ENCODE assay signal across 1 cellular context in the genomic region with DNA sequence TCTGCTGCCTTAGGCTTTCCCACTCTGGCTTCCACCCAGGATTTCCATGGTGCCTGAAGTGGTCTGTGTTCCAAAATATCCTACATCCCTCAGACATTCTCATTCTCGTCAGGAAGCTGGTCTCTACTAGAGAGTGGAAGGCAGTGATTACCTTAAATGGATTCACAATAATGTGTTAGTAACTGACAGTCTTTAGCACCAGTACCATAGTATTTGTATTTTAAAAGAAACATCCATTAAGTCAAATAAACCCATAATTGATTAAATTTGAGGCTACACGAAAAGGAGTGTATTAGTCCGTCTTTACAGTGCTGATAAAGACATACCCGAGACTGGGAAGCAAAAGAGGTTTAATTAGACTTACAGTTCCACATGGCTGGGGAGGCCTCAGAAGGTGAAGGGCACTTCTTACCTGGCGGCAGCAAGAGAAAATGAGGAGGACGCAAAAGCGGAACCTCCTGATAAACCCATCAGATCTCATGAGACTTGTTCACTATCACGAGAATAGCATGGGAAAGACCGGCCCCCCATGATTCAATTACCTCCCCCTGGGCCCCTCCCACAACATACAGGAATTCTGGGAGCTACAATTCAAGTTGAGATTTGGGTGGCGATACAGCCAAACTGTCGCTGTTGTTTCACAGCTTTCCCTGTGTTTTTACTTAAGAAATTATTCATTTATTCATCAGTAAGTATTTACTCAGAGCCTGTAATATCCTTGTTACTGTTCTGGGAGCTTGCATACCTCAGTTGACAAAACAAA.
TF ChIP-seq lines count a peak whose summit lies in the region.

No MANE protein-coding gene starts in this region.

TF ChIP-seq in K562, 482 proteins besides CTCF, POLR2A, EP300 and RAD21 (continued from another document and continues in another):
- TF ChIP-seq CREB3 (tag; conservative IDR thresholded peaks at IDR 0.05; ENCODE audit: low read depth), result no peak
- TF ChIP-seq, protein P1, sequence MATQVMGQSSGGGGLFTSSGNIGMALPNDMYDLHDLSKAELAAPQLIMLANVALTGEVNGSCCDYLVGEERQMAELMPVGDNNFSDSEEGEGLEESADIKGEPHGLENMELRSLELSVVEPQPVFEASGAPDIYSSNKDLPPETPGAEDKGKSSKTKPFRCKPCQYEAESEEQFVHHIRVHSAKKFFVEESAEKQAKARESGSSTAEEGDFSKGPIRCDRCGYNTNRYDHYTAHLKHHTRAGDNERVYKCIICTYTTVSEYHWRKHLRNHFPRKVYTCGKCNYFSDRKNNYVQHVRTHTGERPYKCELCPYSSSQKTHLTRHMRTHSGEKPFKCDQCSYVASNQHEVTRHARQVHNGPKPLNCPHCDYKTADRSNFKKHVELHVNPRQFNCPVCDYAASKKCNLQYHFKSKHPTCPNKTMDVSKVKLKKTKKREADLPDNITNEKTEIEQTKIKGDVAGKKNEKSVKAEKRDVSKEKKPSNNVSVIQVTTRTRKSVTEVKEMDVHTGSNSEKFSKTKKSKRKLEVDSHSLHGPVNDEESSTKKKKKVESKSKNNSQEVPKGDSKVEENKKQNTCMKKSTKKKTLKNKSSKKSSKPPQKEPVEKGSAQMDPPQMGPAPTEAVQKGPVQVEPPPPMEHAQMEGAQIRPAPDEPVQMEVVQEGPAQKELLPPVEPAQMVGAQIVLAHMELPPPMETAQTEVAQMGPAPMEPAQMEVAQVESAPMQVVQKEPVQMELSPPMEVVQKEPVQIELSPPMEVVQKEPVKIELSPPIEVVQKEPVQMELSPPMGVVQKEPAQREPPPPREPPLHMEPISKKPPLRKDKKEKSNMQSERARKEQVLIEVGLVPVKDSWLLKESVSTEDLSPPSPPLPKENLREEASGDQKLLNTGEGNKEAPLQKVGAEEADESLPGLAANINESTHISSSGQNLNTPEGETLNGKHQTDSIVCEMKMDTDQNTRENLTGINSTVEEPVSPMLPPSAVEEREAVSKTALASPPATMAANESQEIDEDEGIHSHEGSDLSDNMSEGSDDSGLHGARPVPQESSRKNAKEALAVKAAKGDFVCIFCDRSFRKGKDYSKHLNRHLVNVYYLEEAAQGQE (CRISPR knock-in tag; IDR thresholded peaks at IDR 0.05; ENCODE audit: low read depth), result no peak
- peak; percentile 70 to 87 for TF ChIP-seq HDAC1 (IDR thresholded peaks at IDR 0.05)
- no peak for TF ChIP-seq ATF3 (IDR thresholded peaks at IDR 0.05)
- TF ChIP-seq ATF3 (CRISPR knock-in tag; conservative IDR thresholded peaks at IDR 0.05), result peak; percentile 81
- TF ChIP-seq, protein P2, sequence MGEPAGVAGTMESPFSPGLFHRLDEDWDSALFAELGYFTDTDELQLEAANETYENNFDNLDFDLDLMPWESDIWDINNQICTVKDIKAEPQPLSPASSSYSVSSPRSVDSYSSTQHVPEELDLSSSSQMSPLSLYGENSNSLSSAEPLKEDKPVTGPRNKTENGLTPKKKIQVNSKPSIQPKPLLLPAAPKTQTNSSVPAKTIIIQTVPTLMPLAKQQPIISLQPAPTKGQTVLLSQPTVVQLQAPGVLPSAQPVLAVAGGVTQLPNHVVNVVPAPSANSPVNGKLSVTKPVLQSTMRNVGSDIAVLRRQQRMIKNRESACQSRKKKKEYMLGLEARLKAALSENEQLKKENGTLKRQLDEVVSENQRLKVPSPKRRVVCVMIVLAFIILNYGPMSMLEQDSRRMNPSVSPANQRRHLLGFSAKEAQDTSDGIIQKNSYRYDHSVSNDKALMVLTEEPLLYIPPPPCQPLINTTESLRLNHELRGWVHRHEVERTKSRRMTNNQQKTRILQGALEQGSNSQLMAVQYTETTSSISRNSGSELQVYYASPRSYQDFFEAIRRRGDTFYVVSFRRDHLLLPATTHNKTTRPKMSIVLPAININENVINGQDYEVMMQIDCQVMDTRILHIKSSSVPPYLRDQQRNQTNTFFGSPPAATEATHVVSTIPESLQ (CRISPR knock-in tag; IDR thresholded peaks at IDR 0.05), result peak; percentile 41; the same call in 1 of the 2 replicates
- TF ChIP-seq NONO (IDR thresholded peaks at IDR 0.05; ENCODE audit: low read depth in 2 of 2, low read length in 1 of 2), result peak in 1 of 2 experiments; percentile 87; a peak in 2 of 4 replicates
- no peak for TF ChIP-seq MEF2A (IDR thresholded peaks at IDR 0.05; ENCODE audit: control insufficient read depth, low read depth, low read length)
- TF ChIP-seq TRIM24 (IDR thresholded peaks at IDR 0.05), result no peak
- no peak for TF ChIP-seq ZNF197 (CRISPR knock-in tag; IDR thresholded peaks at IDR 0.05; ENCODE audit: low read depth)
- no peak for TF ChIP-seq ILK (tag; IDR thresholded peaks at IDR 0.05; ENCODE audit: borderline replicate concordance, low read depth)
- no peak for TF ChIP-seq ZNF780A (CRISPR knock-in tag; IDR thresholded peaks at IDR 0.05)
- peak; percentile 69 for TF ChIP-seq RBFOX2 (IDR thresholded peaks at IDR 0.05; ENCODE audit: low read depth, low read length)
- peak; percentile 75 to 85 for TF ChIP-seq MNT (conservative IDR thresholded peaks at IDR 0.05)
- 0 out of 2 replicates have a peak, but pooled peaks have one; percentile 20 for TF ChIP-seq ZNF175 (CRISPR knock-in tag; IDR thresholded peaks at IDR 0.05; ENCODE audit: low read depth)
- TF ChIP-seq, protein P3, sequence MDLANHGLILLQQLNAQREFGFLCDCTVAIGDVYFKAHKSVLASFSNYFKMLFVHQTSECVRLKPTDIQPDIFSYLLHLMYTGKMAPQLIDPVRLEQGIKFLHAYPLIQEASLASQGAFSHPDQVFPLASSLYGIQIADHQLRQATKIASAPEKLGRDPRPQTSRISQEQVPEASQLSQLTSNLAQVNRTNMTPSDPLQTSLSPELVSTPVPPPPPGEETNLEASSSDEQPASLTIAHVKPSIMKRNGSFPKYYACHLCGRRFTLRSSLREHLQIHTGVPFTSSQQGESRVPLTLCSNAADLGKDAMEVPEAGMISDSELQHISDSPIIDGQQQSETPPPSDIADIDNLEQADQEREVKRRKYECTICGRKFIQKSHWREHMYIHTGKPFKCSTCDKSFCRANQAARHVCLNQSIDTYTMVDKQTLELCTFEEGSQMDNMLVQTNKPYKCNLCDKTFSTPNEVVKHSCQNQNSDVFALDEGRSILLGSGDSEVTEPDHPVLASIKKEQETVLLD (IDR thresholded peaks at IDR 0.05), result no peak
- TF ChIP-seq CGGBP1 (CRISPR knock-in tag; IDR thresholded peaks at IDR 0.05), result peak; percentile 60; the same call in 1 of the 2 replicates
- TF ChIP-seq ZSCAN29 (IDR thresholded peaks at IDR 0.05), result 0 out of 2 replicates have a peak, but pooled peaks have one; percentile 39
- peak; percentile 43 to 74; a peak in 3 of 4 replicates for TF ChIP-seq MAZ (CRISPR knock-in tag; conservative IDR thresholded peaks at IDR 0.05 in 1 of 2, IDR thresholded peaks at IDR 0.05 in 1 of 2)
- peak; percentile 32 for TF ChIP-seq DPF2 (IDR thresholded peaks at IDR 0.05)
- peak; percentile 17 for TF ChIP-seq E2F8 (IDR thresholded peaks at IDR 0.05; ENCODE audit: low read depth, partially characterized antibody)
- TF ChIP-seq L3MBTL2 (IDR thresholded peaks at IDR 0.05), result peak; percentile 51
- peak; percentile 98 for TF ChIP-seq MYC (IDR thresholded peaks at IDR 0.05; ENCODE audit: low read depth, low read length)
- TF ChIP-seq MYC (CRISPR knock-in tag; IDR thresholded peaks at IDR 0.05; ENCODE audit: borderline replicate concordance, low read depth), result peak; percentile 77; the same call in 1 of the 2 replicates
- TF ChIP-seq ZFX (CRISPR knock-in tag; IDR thresholded peaks at IDR 0.05), result peak; percentile 42; the same call in 1 of the 2 replicates
- no peak for TF ChIP-seq PRMT5 (CRISPR knock-in tag; IDR thresholded peaks at IDR 0.05)
- TF ChIP-seq MTA1 (IDR thresholded peaks at IDR 0.05; ENCODE audit: borderline replicate concordance), result no peak
- no peak for TF ChIP-seq PRPF4 (IDR thresholded peaks at IDR 0.05; ENCODE audit: insufficient read depth, low read depth, low read length, poor library complexity, severe bottlenecking)
- no peak for TF ChIP-seq POLR3G (IDR thresholded peaks at IDR 0.05; ENCODE audit: extremely low read depth, insufficient read length, insufficient replicate concordance)
- peak; percentile 80; the same call in 1 of the 2 replicates for TF ChIP-seq MYBL2 (IDR thresholded peaks at IDR 0.05; ENCODE audit: low read depth)
- TF ChIP-seq MYBL2 (CRISPR knock-in tag; IDR thresholded peaks at IDR 0.05; ENCODE audit: borderline replicate concordance), result no peak
- TF ChIP-seq ZNF830 (CRISPR knock-in tag; IDR thresholded peaks at IDR 0.05), result no peak
- peak; percentile 48; the same call in 1 of the 2 replicates for TF ChIP-seq KHSRP (IDR thresholded peaks at IDR 0.05)
- peak; percentile 6 for TF ChIP-seq RBBP5 (IDR thresholded peaks at IDR 0.05; ENCODE audit: borderline replicate concordance, insufficient read depth, low read length, poor library complexity, severe bottlenecking)
- TF ChIP-seq SIN3A (IDR thresholded peaks at IDR 0.05; ENCODE audit: borderline replicate concordance in 2 of 2, control insufficient read depth in 1 of 2, low read depth in 2 of 2, low read length in 2 of 2), result peak; percentile 92 to 93; a peak in 3 of 4 replicates
- 0 out of 2 replicates have a peak, but pooled peaks have one; percentile 16 for TF ChIP-seq TEAD2 (tag; IDR thresholded peaks at IDR 0.05)
- TF ChIP-seq MXI1 (IDR thresholded peaks at IDR 0.05; ENCODE audit: low read depth, low read length), result peak; percentile 20; the same call in 1 of the 2 replicates
- no peak for TF ChIP-seq THRA (IDR thresholded peaks at IDR 0.05)
- no peak for TF ChIP-seq MTF1 (CRISPR knock-in tag; IDR thresholded peaks at IDR 0.05; ENCODE audit: borderline replicate concordance)
- peak; percentile 76; the same call in 1 of the 2 replicates for TF ChIP-seq ZNF668 (CRISPR knock-in tag; IDR thresholded peaks at IDR 0.05)
- peak; percentile 85 for TF ChIP-seq CHD1 (IDR thresholded peaks at IDR 0.05; ENCODE audit: low read length)
- TF ChIP-seq NFRKB (IDR thresholded peaks at IDR 0.05; ENCODE audit: low read depth), result 0 out of 2 replicates have a peak, but pooled peaks have one; percentile 33
- 0 out of 2 replicates have a peak, but pooled peaks have one; percentile 3 for TF ChIP-seq KLF16 (IDR thresholded peaks at IDR 0.05)
